Comparison of ENCODE assay signal across 9 cellular contexts in the genomic region with DNA sequence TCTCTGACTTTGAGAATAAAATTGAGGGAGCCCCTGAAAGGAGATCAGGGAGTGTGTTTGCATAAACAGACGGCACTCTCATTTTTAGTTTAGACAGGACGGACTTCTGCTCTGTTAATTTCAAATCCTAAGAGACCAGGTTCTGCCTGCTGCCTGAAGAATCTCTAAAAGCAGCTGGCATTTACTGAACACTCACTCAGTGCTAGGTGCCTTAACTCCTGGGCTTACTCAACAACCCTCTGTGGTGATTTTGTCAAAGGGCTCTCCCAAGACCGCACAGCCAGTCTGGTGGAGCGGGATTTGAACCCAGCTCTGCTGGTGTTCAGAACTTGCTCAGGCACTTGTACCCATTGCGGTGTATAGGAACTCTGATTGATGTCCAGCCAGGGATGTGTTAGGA. TPM values are rescaled to one million over a fixed set of nuclear protein-coding genes. Genes with fewer than 3 reads are reported as not detected.
A peak's percentile ranks its signal among the peaks of the same experiment; 100 is the strongest.
DNase-seq lines count a peak whose midpoint lies in the region; ATAC-seq and TF ChIP-seq lines count a peak whose summit lies in the region.
"Had no signal": no experiment of that assay in that cellular context is flagged by ENCODE, and none has a peak within 500 bp of the region (broad histone marks: within the 10 kb centered on the region; RNA-seq: fewer than 3 reads in every experiment).

No MANE protein-coding gene starts in this region.

- no peak overlapping the region for H2AFZ ChIP-seq in GM23338
- no peak overlapping the region for H2AFZ ChIP-seq in smooth muscle cell (ENCODE audit: low read depth)

- no peaks in the 10 kb centered on the region for H3K9me3 Mint-ChIP-seq in GM23338

- H4K20me1 ChIP-seq in GM23338 (replicated peaks; ENCODE audit: insufficient read depth): peaks cover 44% of the 10 kb centered on the region
- no peaks in the 10 kb centered on the region for H4K20me1 ChIP-seq in smooth muscle cell (ENCODE audit: low read depth)

- no peak overlapping the region for H3K9ac ChIP-seq in smooth muscle cell (ENCODE audit: low read depth)

- peaks cover 13% of the 10 kb centered on the region for H3K27me3 Mint-ChIP-seq in GM23338 (ENCODE audit: insufficient read depth, low read depth, poor library complexity)

- H3K36me3 Mint-ChIP-seq in GM23338 (ENCODE audit: low read depth): peaks cover 21% of the 10 kb centered on the region

- H3K27ac ChIP-seq in GM23338 (ENCODE audit: low read depth): peak overlapping the region; percentile 60; the same call in 1 of the 2 replicates
- peak overlapping the region; percentile 89 for H3K27ac ChIP-seq in RWPE1
- H3K27ac ChIP-seq in smooth muscle cell (ENCODE audit: low read depth): peak overlapping the region; percentile 2
- no peak overlapping the region for H3K27ac ChIP-seq in aorta (ENCODE audit: low read depth in 1 of 2, low read length in 2 of 2)

- H3K79me2 ChIP-seq in GM23338 (replicated peaks; ENCODE audit: insufficient read depth) (peaks cover 64% of the 10 kb centered on the region), smooth muscle cell (ENCODE audit: low read depth) (no peaks in the 10 kb centered on the region)

- H3K4me2 ChIP-seq in GM23338: peak overlapping the region; percentile 97
- peak overlapping the region; percentile 82 for H3K4me2 ChIP-seq in smooth muscle cell

- no peaks in the 10 kb centered on the region; the same call in 1 of the 2 replicates for H3K36me3 ChIP-seq in GM23338 (ENCODE audit: insufficient read depth)
- H3K36me3 ChIP-seq in smooth muscle cell (ENCODE audit: low read depth): no peaks in the 10 kb centered on the region
- no peaks in the 10 kb centered on the region for H3K36me3 ChIP-seq in aorta (ENCODE audit: control insufficient read depth in 1 of 2, insufficient read depth in 2 of 2, low read length in 1 of 2)

- POLR2A ChIA-PET in RWPE1 (lab: Yijun Ruan, JAX; ENCODE audit: low non-redundant PET): no interaction called here

- ATAC-seq in GM23338 (no peak), aorta (ENCODE audit: low FRiP score) (no peak)

- no peaks in the 10 kb centered on the region for H3K9me2 ChIP-seq in GM23338 (ENCODE audit: insufficient read depth)

- peak overlapping the region; percentile 76 for H3K4me3 ChIP-seq in GM23338
- H3K4me3 ChIP-seq in fibroblast of the aortic adventitia (ENCODE audit: low read depth, low read length): peak overlapping the region; percentile 67
- H3K4me3 ChIP-seq in smooth muscle cell: peak overlapping the region; percentile 49
- no peak overlapping the region for H3K4me3 ChIP-seq in aorta (ENCODE audit: low read length in 2 of 2)

- DNase-seq in GM23338 (ENCODE audit: low spot score) (no peak), RWPE1 (ENCODE audit: low spot score) (no peak), fibroblast of the aortic adventitia (ENCODE audit: low read depth) (peak; percentile 8), smooth muscle cell (lab: John Stamatoyannopoulos, UW; ENCODE audit: unreplicated experiment) (no peak), ureter (ENCODE audit: low spot score) (no peak), nucleus accumbens (lab: John Stamatoyannopoulos, UW) (no peak), cerebellum (ENCODE audit: low spot score) (no peak), aorta (no peak)

- 82% methylated on average over 5 of the region's 5 CpGs for WGBS in smooth muscle cell (ENCODE audit: low lambda C conversion rate)
- 93% methylated on average over 5 of the region's 5 CpGs for WGBS in aorta, 2 donors

- intact Hi-C loops in aorta (cut with DNase I): loop anchor here (5.0 kb wide), 3 partner anchors 44 to 76 kb away; partner anchors contain the start of gene KDM2B (in 1 of the 2)

- H3K27ac Mint-ChIP-seq in GM23338: no peak overlapping the region

- H3K27me3 ChIP-seq in GM23338 (ENCODE audit: insufficient read depth) (no peaks in the 10 kb centered on the region), smooth muscle cell (ENCODE audit: low read depth) (no peaks in the 10 kb centered on the region), aorta (ENCODE audit: control insufficient read depth in 1 of 2, insufficient read depth in 2 of 2, low read length in 1 of 2) (no peaks in the 10 kb centered on the region)

- peaks cover 61% of the 10 kb centered on the region for H3K4me1 ChIP-seq in GM23338 (ENCODE audit: insufficient read depth)
- H3K4me1 ChIP-seq in smooth muscle cell (ENCODE audit: low read depth): peaks cover 26% of the 10 kb centered on the region
- no peaks in the 10 kb centered on the region for H3K4me1 ChIP-seq in aorta (ENCODE audit: control insufficient read depth in 1 of 2, insufficient read depth in 2 of 2, low read length in 2 of 2)

- H3K4me3 Mint-ChIP-seq in GM23338: peak overlapping the region; percentile 88

- CTCF ChIA-PET in RWPE1 (lab: Yijun Ruan, JAX): interaction anchor here (0.8 to 1.0 kb wide), 3 partner anchors 17 to 40 kb away, joined by 3 to 5 read pairs (median 3); no protein-coding TSS in a partner anchor

- H3F3A ChIP-seq in GM23338 (replicated peaks; ENCODE audit: low read depth) (peaks cover 22% of the 10 kb centered on the region), smooth muscle cell (ENCODE audit: low read depth) (peaks cover 18% of the 10 kb centered on the region)

- H3K9me3 ChIP-seq in smooth muscle cell (replicated peaks; ENCODE audit: low read depth): no peaks in the 10 kb centered on the region
- no peaks in the 10 kb centered on the region for H3K9me3 ChIP-seq in aorta (ENCODE audit: control insufficient read depth, low read length)

- no peak for TF ChIP-seq CTCF in GM23338 (conservative IDR thresholded peaks at IDR 0.05; ENCODE audit: low read depth in 2 of 2)
- no peak for TF ChIP-seq CTCF in RWPE1 (conservative IDR thresholded peaks at IDR 0.05; ENCODE audit: low read depth)
- no peak for TF ChIP-seq CTCF in fibroblast of the aortic adventitia (IDR thresholded peaks at IDR 0.05; ENCODE audit: insufficient read depth, low read length)
- TF ChIP-seq CTCF in smooth muscle cell (IDR thresholded peaks at IDR 0.05; ENCODE audit: borderline replicate concordance, insufficient read depth, poor library complexity, severe bottlenecking): no peak

- peaks cover 60% of the 10 kb centered on the region for H3K4me1 Mint-ChIP-seq in GM23338

TF ChIP-seq in GM23338, 12 proteins besides CTCF, POLR2A, EP300 and RAD21 (continues in another document):
- TF ChIP-seq STAT1 (IDR thresholded peaks at IDR 0.05; ENCODE audit: unreplicated experiment): no peak

RNA-seq across cellular contexts. Expression of gene ORAI1, which starts 2.2 kb away (rescaled TPM):
- total RNA-seq in GM23338 (2014; rRNA removed; shearing (Covaris generic)): 31.0 and 32.0 TPM in 2 replicates
- 22.2 and 23.7 TPM in 2 replicates for polyA plus RNA-seq in GM23338 (2016; fragmentation: Nextera tagmentation; extraction: Ambion mirVana)
- total RNA-seq in fibroblast of the aortic adventitia (ENCODE audit: low replicate concordance): 1.1 and 13.4 TPM in 2 replicates
- 5.4 and 5.5 TPM in 2 replicates for total RNA-seq in smooth muscle cell
- polyA plus RNA-seq in smooth muscle cell: 23.4 and 24.0 TPM in 2 replicates
- 13.6 TPM for total RNA-seq in ureter
- 4.0 TPM for total RNA-seq in cerebellum
- total RNA-seq in aorta: 10 to 100 TPM; 11.0 to 12.5 TPM
- polyA plus RNA-seq in aorta: 1 to 10 TPM; 3.6 to 7.1 TPM

RNA-seq across cellular contexts. Expression of gene MORN3, which starts 40.9 kb away (rescaled TPM):
- total RNA-seq in GM23338 (2014; rRNA removed; shearing (Covaris generic)): 0.14 and 0.47 TPM in 2 replicates
- polyA plus RNA-seq in GM23338 (2016; fragmentation: Nextera tagmentation; extraction: Ambion mirVana): 0.36 and 1.5 TPM in 2 replicates
- 0.63 and 3.8 TPM in 2 replicates for total RNA-seq in fibroblast of the aortic adventitia (ENCODE audit: low replicate concordance)
- 0.13 and 0.18 TPM in 2 replicates for total RNA-seq in smooth muscle cell
- 0.11 and 2.0 TPM in 2 replicates for polyA plus RNA-seq in smooth muscle cell
- 1.8 TPM for total RNA-seq in ureter
- 1.6 TPM for total RNA-seq in cerebellum
- under 1 TPM in 1 of 2 donors, not detected in 1; 0.57 TPM for total RNA-seq in aorta
- 1 to 10 TPM; 1.3 to 1.4 TPM for polyA plus RNA-seq in aorta
- total RNA-seq: SK-MEL-5 had no signal

RNA-seq across cellular contexts. Expression of gene KDM2B, which starts 47.7 kb away (rescaled TPM):
- 137 and 161 TPM in 2 replicates for total RNA-seq in GM23338 (2014; rRNA removed; shearing (Covaris generic))
- 59.4 and 64.4 TPM in 2 replicates for polyA plus RNA-seq in GM23338 (2016; fragmentation: Nextera tagmentation; extraction: Ambion mirVana)
- total RNA-seq in fibroblast of the aortic adventitia (ENCODE audit: low replicate concordance): 26.8 and 29.8 TPM in 2 replicates
- total RNA-seq in smooth muscle cell: 19.9 and 34.9 TPM in 2 replicates
- polyA plus RNA-seq in smooth muscle cell: 16.3 and 22.6 TPM in 2 replicates
- 23.7 TPM for total RNA-seq in ureter
- total RNA-seq in cerebellum: 48.4 TPM
- total RNA-seq in aorta: 10 to 100 TPM; 12.8 to 28.0 TPM
- 10 to 100 TPM in 1 of 2 donors, 1 to 10 TPM in 1; 8.0 to 15.7 TPM for polyA plus RNA-seq in aorta

Comparison
In these comparisons a context has a peak if more than half of its experiments do, and no peak if none do; other contexts are left out.
1. H3K27ac ChIP-seq: peak in GM23338 (single experiment), RWPE1 (single experiment) and smooth muscle cell (single experiment); none in aorta (0 of 2).
2. H3K4me3 ChIP-seq: peak in GM23338 (single experiment), fibroblast of the aortic adventitia (single experiment) and smooth muscle cell (single experiment); none in aorta (0 of 2).